ENCODE assay signal across 11 cellular contexts in genomic region chr5:97094579-97095317, GRCh38. TPM values are rescaled to one million over a fixed set of nuclear protein-coding genes. Genes with fewer than 3 reads are reported as not detected.
DNase-seq lines count a peak whose midpoint lies in the region; ATAC-seq and TF ChIP-seq lines count a peak whose summit lies in the region.
"Had no signal": no experiment of that assay in that cellular context is flagged by ENCODE, and none has a peak within 500 bp of the region (broad histone marks: within the 10 kb centered on the region; RNA-seq: fewer than 3 reads in every experiment).

No MANE protein-coding gene starts in this region.

- DNase-seq in GM12865 (ENCODE audit: low read depth) (peak; percentile 87), GDM1 (lab: John Stamatoyannopoulos, UW) (no peak), epidermal melanocyte (ENCODE audit: insufficient read length, low spot score) (no peak), NAMALWA (ENCODE audit: low spot score) (no peak)
- DNase-seq in activated CD4-positive, alpha-beta memory T cell treated with anti-CD3 and anti-CD28 coated beads for 36 hours: peak; percentile 56
- DNase-seq in effector memory CD4-positive, alpha-beta T cell: no peak
- DNase-seq: Caco-2 had no signal

- H3K9me3 ChIP-seq in effector memory CD4-positive, alpha-beta T cell (ENCODE audit: control insufficient read depth, low read length): no peaks in the 10 kb centered on the region
- H3K9me3 ChIP-seq: Caco-2 had no signal

- H3K9me3 Mint-ChIP-seq in activated CD4-positive, alpha-beta memory T cell treated with anti-CD3 and anti-CD28 coated beads for 36 hours: no peaks in the 10 kb centered on the region

- H3K27ac Mint-ChIP-seq in activated CD4-positive, alpha-beta memory T cell treated with anti-CD3 and anti-CD28 coated beads for 36 hours: no peak overlapping the region

- H3K4me3 Mint-ChIP-seq in activated CD4-positive, alpha-beta memory T cell treated with anti-CD3 and anti-CD28 coated beads for 36 hours: peak overlapping the region; percentile 4

- POLR2A ChIA-PET in activated CD4-positive, alpha-beta memory T cell treated with anti-CD3 and anti-CD28 coated beads for 36 hours (lab: Charles Lee): interaction anchor here (0.6 kb wide), 1 partner anchor 9 kb away, joined by 3 read pairs; no protein-coding TSS in a partner anchor

- no peaks in the 10 kb centered on the region for H3K27me3 ChIP-seq in effector memory CD4-positive, alpha-beta T cell (replicated peaks; ENCODE audit: control insufficient read depth, insufficient read depth, low read length, poor library complexity, severe bottlenecking)

- H3K36me3 Mint-ChIP-seq in activated CD4-positive, alpha-beta memory T cell treated with anti-CD3 and anti-CD28 coated beads for 36 hours: no peaks in the 10 kb centered on the region

- H3K27me3 Mint-ChIP-seq in activated CD4-positive, alpha-beta memory T cell treated with anti-CD3 and anti-CD28 coated beads for 36 hours: peaks cover 14% of the 10 kb centered on the region

- intact Hi-C loops in activated CD4-positive, alpha-beta memory T cell treated with anti-CD3 and anti-CD28 coated beads for 36 hours (cut with micrococcal nuclease): loop anchor here (1.0 to 5.0 kb wide), 8 partner anchors 48 to 557 kb away; partner anchors contain the start of gene LIX1

- no peaks in the 10 kb centered on the region for H3K4me1 ChIP-seq in effector memory CD4-positive, alpha-beta T cell (ENCODE audit: control insufficient read depth, insufficient read depth, low read length, poor library complexity, severe bottlenecking)

- TF ChIP-seq CTCF in GM12865 (IDR thresholded peaks at IDR 0.05; ENCODE audit: insufficient read depth, low read depth, low read length, missing control alignments): no peak

- H3K4me3 ChIP-seq in GM12865 (ENCODE audit: low read depth, low read length): no peak overlapping the region
- H3K4me3 ChIP-seq in effector memory CD4-positive, alpha-beta T cell (ENCODE audit: insufficient read depth, low read depth, low read length, poor library complexity, severe bottlenecking): no peak overlapping the region
- H3K4me3 ChIP-seq: coronary artery, K562 had no signal

- ATAC-seq in GM19372 (IDR thresholded peaks at IDR 0.05; ENCODE audit: low read depth, unreplicated experiment) (peak; percentile 97), HG03045 (IDR thresholded peaks at IDR 0.05; ENCODE audit: unreplicated experiment) (peak; percentile 98)
- ATAC-seq: K562 had no signal

- H3K27ac ChIP-seq in effector memory CD4-positive, alpha-beta T cell (ENCODE audit: insufficient read depth, low read length, poor library complexity, severe bottlenecking): no peak overlapping the region
- H3K27ac ChIP-seq: coronary artery had no signal

- no peaks in the 10 kb centered on the region for H3K36me3 ChIP-seq in effector memory CD4-positive, alpha-beta T cell (ENCODE audit: control insufficient read depth, insufficient read depth, low read length)

- H3K4me1 Mint-ChIP-seq in activated CD4-positive, alpha-beta memory T cell treated with anti-CD3 and anti-CD28 coated beads for 36 hours (ENCODE audit: low read depth): peaks cover 15% of the 10 kb centered on the region

- CTCF ChIA-PET in activated CD4-positive, alpha-beta memory T cell treated with anti-CD3 and anti-CD28 coated beads for 36 hours (lab: Charles Lee): interaction anchor here (1.0 to 2.5 kb wide), 3 partner anchors 48 to 342 kb away, joined by 3 to 8 read pairs (median 4); partner anchors contain the start of gene LIX1

RNA-seq across cellular contexts. Expression of gene LIX1, which starts 47.7 kb away (rescaled TPM):
- not detected for total RNA-seq in activated CD4-positive, alpha-beta memory T cell treated with anti-CD3 and anti-CD28 coated beads for 36 hours
- total RNA-seq: K562 had no signal

Comparison
In these comparisons a context has a peak if more than half of its experiments do, and no peak if none do; other contexts are left out.
1. DNase-seq: peak in GM12865 (single experiment) and activated CD4-positive, alpha-beta memory T cell treated with anti-CD3 and anti-CD28 coated beads for 36 hours (single experiment); none in GDM1 (single experiment), epidermal melanocyte (single experiment), effector memory CD4-positive, alpha-beta T cell (0 of 3) and NAMALWA (single experiment).